38 cellular contexts compared by ENCODE assay signal in genomic region chr10:104665174-104665573, GRCh38. TPM values are rescaled to one million over a fixed set of nuclear protein-coding genes. Genes with fewer than 3 reads are reported as not detected.
"Had no signal": no experiment of that assay in that cellular context is flagged by ENCODE, and none has a peak within 500 bp of the region (broad histone marks: within the 10 kb centered on the region; RNA-seq: fewer than 3 reads in every experiment).

No MANE protein-coding gene starts in this region.

- H3K27ac ChIP-seq: KMS-11 had no signal

- H3K4me3 ChIP-seq: MG63 had no signal

- H3K36me3 ChIP-seq: MG63 had no signal

- H3K27me3 ChIP-seq: MG63 had no signal

- DNase-seq: Karpas-422, Kasumi-1, KG1, MG63, MM.1S, MV-4-11, NCI-H1048, NCI-H1092, NCI-H1092 treated with DMSO at 0.1 percent for 48 hours, NCI-H1105, NCI-H1105 treated with DMSO at 0.1 percent for 48 hours, NCI-H1417, NCI-H1417 treated with DMSO at 0.1 percent for 48 hours, NCI-H1436, NCI-H1436 treated with DMSO at 0.1 percent for 48 hours, NCI-H146, NCI-H1694, NCI-H1694 treated with DMSO at 0.1 percent for 48 hours, NCI-H187, NCI-H187 treated with DMSO at 0.1 percent for 48 hours, NCI-H1930, NCI-H2029, NCI-H2029 treated with DMSO at 0.1 percent for 48 hours, NCI-H2081, NCI-H2081 treated with DMSO at 0.1 percent for 48 hours, NCI-H2107, NCI-H2171, NCI-H2171 treated with DMSO at 0.1 percent for 48 hours, NCI-H2227 treated with DMSO at 0.1 percent for 48 hours, NCI-H226, NCI-H345, NCI-H446, NCI-H446 treated with DMSO at 0.1 percent for 48 hours had no signal

RNA-seq across cellular contexts. Expression of gene SORCS3, which starts 24.1 kb away (rescaled TPM):
- total RNA-seq: LHCN-M2, M059J, MCF 10A, NCI-H460 had no signal
